ENCODE assay signal across 7 cellular contexts in the genomic region with DNA sequence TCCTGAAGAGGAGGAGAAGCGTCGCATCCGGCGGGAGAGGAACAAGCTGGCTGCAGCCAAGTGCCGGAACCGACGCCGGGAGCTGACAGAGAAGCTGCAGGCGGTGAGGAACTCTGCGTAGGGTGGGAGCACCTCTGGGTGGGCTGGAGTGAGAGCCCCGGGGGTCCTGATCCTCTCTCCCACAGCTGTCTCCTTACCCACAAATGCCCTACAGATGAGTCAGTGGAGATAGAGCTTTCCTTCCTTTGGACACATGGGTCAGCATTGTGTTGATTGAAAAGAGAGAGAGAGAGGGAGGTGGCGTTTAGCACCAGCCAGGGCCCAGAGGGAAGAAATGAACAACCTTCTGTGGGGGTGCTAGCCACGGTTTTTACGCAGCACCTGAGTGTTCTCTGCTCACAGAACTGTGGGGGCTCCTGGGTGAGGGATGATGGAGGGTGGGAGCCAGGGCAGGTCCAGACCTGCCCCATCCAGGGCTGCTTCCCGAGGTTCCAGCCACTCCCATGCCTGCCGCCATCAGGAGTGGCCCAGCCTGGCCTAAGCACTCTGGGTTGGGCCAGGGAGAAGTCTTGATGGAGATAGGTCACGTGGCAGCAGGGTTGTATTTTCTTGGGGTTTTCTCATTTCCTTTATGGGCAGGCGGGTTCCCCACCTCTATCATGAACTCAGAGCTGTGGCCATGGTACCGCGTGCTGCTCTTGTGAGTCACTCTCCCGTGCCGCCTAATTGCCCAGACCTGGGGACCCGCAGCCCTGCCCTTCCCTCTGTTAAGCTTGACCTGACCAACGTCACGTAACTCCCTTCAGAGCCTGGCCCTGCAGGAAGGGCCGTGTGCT. TPM values are rescaled to one million over a fixed set of nuclear protein-coding genes. Genes with fewer than 3 reads are reported as not detected.
A peak's percentile ranks its signal among the peaks of the same experiment; 100 is the strongest.
DNase-seq lines count a peak whose midpoint lies in the region; ATAC-seq and TF ChIP-seq lines count a peak whose summit lies in the region.

No MANE protein-coding gene starts in this region.

- peak overlapping the region; percentile 93 for H3K27ac ChIP-seq in RWPE1
- H3K27ac ChIP-seq in right lobe of liver, result peak overlapping the region in 1 of 3 donors; percentile 55
- no peak overlapping the region for H3K27ac ChIP-seq in A673 (ENCODE audit: low read depth, low read length, poor library complexity, severe bottlenecking)

- ATAC-seq in right lobe of liver (peak; percentile 22 to 39 (median 30)), GM21619 (IDR thresholded peaks at IDR 0.05; ENCODE audit: unreplicated experiment) (no peak)

- CTCF ChIA-PET in RWPE1 (lab: Yijun Ruan, JAX), result interaction anchor here (1.5 kb wide), 1 partner anchor 45 kb away, joined by 4 read pairs; no protein-coding TSS in a partner anchor
- CTCF ChIA-PET in A673 (lab: Charles Lee), result no interaction called here

- H3K4me1 ChIP-seq in right lobe of liver (peaks cover 0 to 31% (median 12%) of the 10 kb centered on the region in 4 donors), A673 (ENCODE audit: insufficient read depth, low read length, poor library complexity, severe bottlenecking) (no peaks in the 10 kb centered on the region)

- H3K27me3 ChIP-seq in right lobe of liver (no peaks in the 10 kb centered on the region), A673 (replicated peaks; ENCODE audit: insufficient read depth, low read depth, low read length, poor library complexity) (no peaks in the 10 kb centered on the region)

- H3K36me3 ChIP-seq in right lobe of liver, result peaks cover 45 to 71% (median 56%) of the 10 kb centered on the region in 4 donors
- H3K36me3 ChIP-seq in A673 (ENCODE audit: insufficient read depth, low read length, poor library complexity, severe bottlenecking), result no peaks in the 10 kb centered on the region

- H3K9me3 ChIP-seq in right lobe of liver (no peaks in the 10 kb centered on the region), A673 (ENCODE audit: low read depth, low read length, poor library complexity, severe bottlenecking) (no peaks in the 10 kb centered on the region)

- H3K4me3 ChIP-seq in right lobe of liver (no peak overlapping the region), A673 (ENCODE audit: low read depth, low read length, poor library complexity, severe bottlenecking) (no peak overlapping the region)

- WGBS in right lobe of liver (ENCODE audit: insufficient coverage, low coverage, low lambda C conversion rate, missing lambda C conversion rate), result 97% methylated on average over 9 of the region's 26 CpGs

- no TSS peak for BruUV-seq in A673 (replicated peaks; lab: Mats Ljungman, UMichigan)

- intact Hi-C loops in right lobe of liver (cut with DNase I), result loop anchor here in 1 of 2 donors (10.0 kb wide), 1 partner anchor 684 kb away; no protein-coding TSS in a partner anchor
- intact Hi-C loops in A673 (cut with micrococcal nuclease; ENCODE audit: unreplicated experiment), result no loop called here

- POLR2A ChIA-PET in RWPE1 (lab: Yijun Ruan, JAX; ENCODE audit: low non-redundant PET), result interaction anchor here (0.5 to 1.0 kb wide), 2 partner anchors 19 to 665 kb away, joined by 4 to 9 read pairs; no protein-coding TSS in a partner anchor
- POLR2A ChIA-PET in A673 (lab: Charles Lee; ENCODE audit: low non-redundant PET), result no interaction called here

- peak; percentile 68 for DNase-seq in RWPE1 (ENCODE audit: low spot score)
- peak; percentile 87 for DNase-seq in activated effector memory CD4-positive, alpha-beta T cell treated with anti-CD3 and anti-CD28 coated beads, Interleukin-2, amount 50 U/mL, for 16 hours
- DNase-seq in right lobe of liver, result peak in 1 of 3 donors; percentile 66
- DNase-seq in stimulated activated naive CD4-positive, alpha-beta T cell treated with Interleukin-2 at 50 U/mL for 16 hours (lab: John Stamatoyannopoulos, UW), result peak; percentile 66
- DNase-seq in middle frontal gyrus (ENCODE audit: extremely low spot score, low spot score), result no peak
- DNase-seq in A673 (ENCODE audit: low spot score), result no peak

- TF ChIP-seq POLR2A in right lobe of liver (IDR thresholded peaks at IDR 0.05), result no peak

- TF ChIP-seq CTCF in RWPE1 (conservative IDR thresholded peaks at IDR 0.05; ENCODE audit: low read depth) (no peak), right lobe of liver (IDR thresholded peaks at IDR 0.05) (no peak), A673 (conservative IDR thresholded peaks at IDR 0.05; ENCODE audit: low read depth, low read length) (no peak)

RNA-seq across cellular contexts. Expression of a gene that starts 16.3 kb away (rescaled TPM):
- total RNA-seq in right lobe of liver (10 to 100 TPM in 4 of 6 experiments, 1 to 10 TPM in 2; 8.1 to 70.7 (median 14.9) TPM), A673 (2021) (5.3 and 12.2 TPM in 2 replicates)

Comparison
In these comparisons a context has a peak if more than half of its experiments do, and no peak if none do; other contexts are left out.
1. DNase-seq: peak in RWPE1 (single experiment), activated effector memory CD4-positive, alpha-beta T cell treated with anti-CD3 and anti-CD28 coated beads, Interleukin-2, amount 50 U/mL, for 16 hours (single experiment) and stimulated activated naive CD4-positive, alpha-beta T cell treated with Interleukin-2 at 50 U/mL for 16 hours (single experiment); none in middle frontal gyrus (single experiment) and A673 (single experiment).